ENCODE assay signal across 19 cellular contexts in the genomic region with DNA sequence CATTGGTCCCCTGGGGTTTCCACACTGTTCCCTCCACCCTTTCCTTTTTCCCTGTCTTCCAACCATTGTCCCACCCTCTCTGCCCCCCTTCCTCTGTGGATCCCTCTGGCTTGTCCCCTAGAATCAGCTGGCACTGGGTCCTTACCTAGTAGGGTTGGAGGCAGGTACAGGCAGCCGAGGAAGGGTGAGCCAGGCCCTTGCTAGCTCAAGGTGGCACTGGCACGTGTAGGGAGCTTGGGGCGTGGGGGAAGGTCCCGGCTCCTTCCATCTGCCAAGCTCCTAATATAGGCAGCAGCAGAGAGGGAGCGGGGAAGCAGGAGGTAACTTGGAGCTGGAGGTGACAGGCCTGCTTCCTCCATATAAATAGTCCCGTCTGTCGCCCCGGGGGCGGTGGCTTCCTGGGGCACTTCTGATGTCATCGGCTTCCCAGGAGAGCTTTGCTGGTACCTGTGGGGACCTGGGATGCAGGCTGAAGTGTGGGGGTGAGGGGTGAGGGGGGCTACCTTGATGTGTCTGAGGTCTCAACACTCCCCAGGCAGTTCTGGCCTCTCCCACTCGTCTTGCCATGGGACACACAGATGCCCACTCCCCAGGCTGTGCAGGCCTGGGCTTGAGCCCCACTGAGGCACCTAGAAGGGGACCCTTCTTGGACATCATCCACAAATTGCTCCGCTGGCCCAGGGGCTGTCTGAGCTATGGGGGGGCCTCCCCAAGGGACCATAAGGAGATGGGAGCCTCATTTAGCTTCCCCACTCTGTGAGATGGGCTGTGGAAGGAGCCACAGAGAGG.
A peak's percentile ranks its signal among the peaks of the same experiment; 100 is the strongest.
DNase-seq lines count a peak whose midpoint lies in the region; ATAC-seq and TF ChIP-seq lines count a peak whose summit lies in the region.
"Had no signal": no experiment of that assay in that cellular context is flagged by ENCODE, and none has a peak within 500 bp of the region (broad histone marks: within the 10 kb centered on the region; RNA-seq: fewer than 3 reads in every experiment).

No MANE protein-coding gene starts in this region.

- TF ChIP-seq POLR2A in HCT116 (IDR thresholded peaks at IDR 0.05; ENCODE audit: borderline replicate concordance, extremely low read depth, insufficient read depth, insufficient read length) = no peak

- TF ChIP-seq CTCF in HCT116 (IDR thresholded peaks at IDR 0.05 in 2 of 3, conservative IDR thresholded peaks at IDR 0.05 in 1 of 3; ENCODE audit: borderline replicate concordance in 1 of 3, insufficient read depth in 1 of 3, low read depth in 2 of 3, low read length in 2 of 3) (no peak), VCaP (conservative IDR thresholded peaks at IDR 0.05) (peak; percentile 49), nephron progenitor cell (IDR thresholded peaks at IDR 0.05) (peak; percentile 1)

- H3K79me2 ChIP-seq in HCT116 (ENCODE audit: insufficient read depth, low read length) = no peaks in the 10 kb centered on the region

- no peaks in the 10 kb centered on the region for H3K9me2 ChIP-seq in HCT116 (ENCODE audit: insufficient read depth)

- peaks cover 30% of the 10 kb centered on the region for H3K27me3 Mint-ChIP-seq in nephron progenitor cell (ENCODE audit: low read depth, poor library complexity)
- H3K27me3 Mint-ChIP-seq: activated naive CD8-positive, alpha-beta T cell treated with anti-CD3 and anti-CD28 coated beads for 36 hours had no signal

- no peak overlapping the region for H2AFZ ChIP-seq in HCT116 (ENCODE audit: low read depth, low read length, poor library complexity, severe bottlenecking)

- no peak overlapping the region for H3K4me3 ChIP-seq in HCT116 (replicated peaks in 1 of 2; ENCODE audit: low read depth in 1 of 2, low read length in 2 of 2)

- H3K27ac ChIP-seq in HCT116 (ENCODE audit: low read depth, low read length) = no peak overlapping the region
- no peak overlapping the region for H3K27ac ChIP-seq in VCaP
- H3K27ac ChIP-seq: KMS-11 had no signal

- H3K4me1 ChIP-seq in HCT116 (ENCODE audit: control insufficient read depth in 1 of 2, insufficient read depth in 2 of 2, low read length in 2 of 2) = peaks cover 0 to 13% of the 10 kb centered on the region in 2 experiments; a peak in 2 of 4 replicates
- H3K4me1 ChIP-seq: Caco-2 had no signal

- no peaks in the 10 kb centered on the region for H3K9me3 Mint-ChIP-seq in nephron progenitor cell
- H3K9me3 Mint-ChIP-seq: activated B cell treated with CpG ODN at 0.5 μM for 24 hours; activated naive CD8-positive, alpha-beta T cell treated with anti-CD3 and anti-CD28 coated beads for 36 hours; activated T-cell treated with anti-CD3 and anti-CD28 coated beads, Interleukin-2, amount 50 U/mL, for 72 hours; stimulated activated naive CD8-positive, alpha-beta T cell treated with anti-CD3 and anti-CD28 coated beads, Interleukin-15, amount 100 ng/mL, for 72 hours had no signal

- H3K36me3 ChIP-seq in HCT116 (ENCODE audit: control insufficient read depth in 1 of 2, insufficient read depth in 2 of 2, low read length in 2 of 2) = no peaks in the 10 kb centered on the region

- RAD21 ChIA-PET in HCT116 (lab: Charles Lee; ENCODE audit: low non-redundant PET in 1 of 2, low total read pairs in 2 of 2, uncharacterized antibody in 2 of 2, unreplicated experiment in 2 of 2) = interaction anchor here (0.7 to 1.0 kb wide), 2 partner anchors 69 kb away, joined by 3 to 5 read pairs; no protein-coding TSS in a partner anchor

- POLR2A ChIA-PET in HCT116 (lab: Charles Lee) = no interaction called here

- peak overlapping the region; percentile 30 for H3K4me3 Mint-ChIP-seq in nephron progenitor cell
- H3K4me3 Mint-ChIP-seq: activated B cell treated with CpG ODN at 0.5 μM for 24 hours; activated naive CD8-positive, alpha-beta T cell treated with anti-CD3 and anti-CD28 coated beads for 36 hours; activated T-cell treated with anti-CD3 and anti-CD28 coated beads, Interleukin-2, amount 50 U/mL, for 72 hours; stimulated activated naive CD8-positive, alpha-beta T cell treated with anti-CD3 and anti-CD28 coated beads, Interleukin-15, amount 100 ng/mL, for 72 hours had no signal

- no peaks in the 10 kb centered on the region for H3K27me3 ChIP-seq in HCT116 (ENCODE audit: insufficient read depth, low read length)

- no peaks in the 10 kb centered on the region for H3K9me3 ChIP-seq in HCT116 (ENCODE audit: control insufficient read depth in 1 of 2, insufficient read depth in 1 of 2, low read depth in 1 of 2, low read length in 2 of 2)
- H3K9me3 ChIP-seq: Caco-2 had no signal

- peaks cover 36% of the 10 kb centered on the region for H3K4me1 Mint-ChIP-seq in nephron progenitor cell
- H3K4me1 Mint-ChIP-seq: activated B cell treated with CpG ODN at 0.5 μM for 24 hours; activated naive CD8-positive, alpha-beta T cell treated with anti-CD3 and anti-CD28 coated beads for 36 hours had no signal

- peak; percentile 9 for DNase-seq in COLO668 (lab: John Stamatoyannopoulos, UW; ENCODE audit: unreplicated experiment)
- no peak for DNase-seq in HCT116 (ENCODE audit: low read depth, low spot score)
- DNase-seq in nephron progenitor cell = no peak
- DNase-seq in cardiac septum (ENCODE audit: low spot score) = no peak
- no peak for DNase-seq in GM03348 (ENCODE audit: low spot score)
- no peak for DNase-seq in NCI-H526 (lab: John Stamatoyannopoulos, UW)
- DNase-seq: activated B cell treated with CpG ODN at 0.5 μM for 24 hours; activated naive CD8-positive, alpha-beta T cell treated with anti-CD3 and anti-CD28 coated beads for 36 hours; activated T-cell treated with anti-CD3 and anti-CD28 coated beads, Interleukin-2, amount 50 U/mL, for 72 hours; AML-193; Caco-2; GF-D8; NCI-H1092; NK-92 treated with Interleukin-12 subunit alpha and Interleukin-12 subunit beta, amount 100 ng/mL, for 24 hours; occipital lobe; stimulated activated naive CD8-positive, alpha-beta T cell treated with anti-CD3 and anti-CD28 coated beads, Interleukin-15, amount 100 ng/mL, for 72 hours had no signal

- H3K4me2 ChIP-seq in HCT116 (ENCODE audit: low read length) = no peak overlapping the region
- H3K4me2 ChIP-seq: KMS-11 had no signal

- no peaks in the 10 kb centered on the region for H4K20me1 ChIP-seq in HCT116 (ENCODE audit: insufficient read depth)

- 0 out of 2 replicates have a peak, but pooled peaks have one; percentile 3 for ATAC-seq in HCT116
- ATAC-seq: activated T-cell treated with anti-CD3 and anti-CD28 coated beads, Interleukin-2, amount 50 U/mL, for 72 hours; sciatic nerve; stimulated activated naive CD8-positive, alpha-beta T cell treated with anti-CD3 and anti-CD28 coated beads, Interleukin-15, amount 100 ng/mL, for 72 hours had no signal

- H3K27ac Mint-ChIP-seq in nephron progenitor cell = no peak overlapping the region
- H3K27ac Mint-ChIP-seq: activated B cell treated with CpG ODN at 0.5 μM for 24 hours; activated naive CD8-positive, alpha-beta T cell treated with anti-CD3 and anti-CD28 coated beads for 36 hours; activated T-cell treated with anti-CD3 and anti-CD28 coated beads, Interleukin-2, amount 50 U/mL, for 72 hours had no signal

- H3K9ac ChIP-seq in HCT116 (ENCODE audit: low read length) = no peak overlapping the region
- H3K9ac ChIP-seq: KMS-11 had no signal

- no TSS peak for BruUV-seq in HCT116 (replicated peaks; lab: Mats Ljungman, UMichigan)

- no peak for TF ChIP-seq RAD21 in HCT116 (IDR thresholded peaks at IDR 0.05; ENCODE audit: low read depth)

- intact Hi-C loops in HCT116 (cut with micrococcal nuclease) = no loop called here
- intact Hi-C loops in cardiac septum (cut with DNase I) = no loop called here

- CTCF ChIA-PET in HCT116 (lab: Charles Lee) = interaction anchor here (1.1 to 1.4 kb wide), 3 partner anchors 9 to 187 kb away, joined by 3 to 4 read pairs (median 3); no protein-coding TSS in a partner anchor

- no peaks in the 10 kb centered on the region for H3K36me3 Mint-ChIP-seq in nephron progenitor cell (ENCODE audit: low read depth)
- H3K36me3 Mint-ChIP-seq: activated naive CD8-positive, alpha-beta T cell treated with anti-CD3 and anti-CD28 coated beads for 36 hours had no signal

TF ChIP-seq in HCT116, 20 proteins besides CTCF, POLR2A, EP300 and RAD21:
- no peak for TF ChIP-seq FOSL1 (IDR thresholded peaks at IDR 0.05; ENCODE audit: low read depth)
- no peak for TF ChIP-seq MAX (IDR thresholded peaks at IDR 0.05)
- TF ChIP-seq ZFX (IDR thresholded peaks at IDR 0.05) = no peak
- TF ChIP-seq SIN3A (IDR thresholded peaks at IDR 0.05; ENCODE audit: low read depth) = no peak
- TF ChIP-seq ELF1 (IDR thresholded peaks at IDR 0.05; ENCODE audit: borderline replicate concordance, low read depth) = no peak
- TF ChIP-seq REST (IDR thresholded peaks at IDR 0.05; ENCODE audit: low read depth) = no peak
- TF ChIP-seq CEBPB (IDR thresholded peaks at IDR 0.05; ENCODE audit: low read depth) = no peak

Comparison
In these comparisons a context has a peak if more than half of its experiments do, and no peak if none do; other contexts are left out.
1. CTCF ChIP-seq: peak in VCaP (single experiment) and nephron progenitor cell (single experiment); none in HCT116 (0 of 3).